Comparison of ENCODE assay signal across 25 cellular contexts in genomic region chrX:124506031-124506430, GRCh38.
"Had no signal": no experiment of that assay in that cellular context is flagged by ENCODE, and none has a peak within 500 bp of the region (broad histone marks: within the 10 kb centered on the region; RNA-seq: fewer than 3 reads in every experiment).

No MANE protein-coding gene starts in this region.

- H3K27ac Mint-ChIP-seq: dendritic cell treated with granulocyte-macrophage colony-stimulating factor and Interleukin-4, amounts not matched to agents 40 ng/mL and 50 ng/mL, for 4 days; effector memory CD8-positive, alpha-beta T cell; immature natural killer cell; memory B cell; mesothelial cell of epicardium; naive thymus-derived CD4-positive, alpha-beta T cell; stimulated activated memory B cell treated with anti-CD40 and anti-IgM and Interleukin-4, amounts not matched to agents 10 μg/mL and 1 μg/mL and 100 μg/mL, for 72 hours; type B pancreatic cell had no signal

- DNase-seq: colonic mucosa; effector memory CD8-positive, alpha-beta T cell; erythroblast; esophagus squamous epithelium; hypothalamus; immature natural killer cell; naive thymus-derived CD4-positive, alpha-beta T cell; nephron progenitor cell; nucleus accumbens; right cardiac atrium; sigmoid colon; spleen; stimulated activated CD4-positive, alpha-beta T cell treated with anti-CD3 and anti-CD28 coated beads, Interleukin-4, amount 100 ng/mL, for 4 hours; stimulated activated naive CD8-positive, alpha-beta T cell treated with anti-CD3 and anti-CD28 coated beads, Interleukin-15, Interleukin-2, amounts not matched to agents 100 U/mL and 50 U/mL, for 24 hours; substantia nigra; testis; tibial artery had no signal

- H3K4me3 Mint-ChIP-seq: dendritic cell treated with granulocyte-macrophage colony-stimulating factor and Interleukin-4, amounts not matched to agents 40 ng/mL and 50 ng/mL, for 4 days; effector memory CD8-positive, alpha-beta T cell; immature natural killer cell; memory B cell; mesothelial cell of epicardium; naive thymus-derived CD4-positive, alpha-beta T cell; nephron progenitor cell; stimulated activated memory B cell treated with anti-CD40 and anti-IgM and Interleukin-4, amounts not matched to agents 10 μg/mL and 1 μg/mL and 100 μg/mL, for 72 hours; type B pancreatic cell had no signal

- H3K4me1 Mint-ChIP-seq: immature natural killer cell; memory B cell; stimulated activated memory B cell treated with anti-CD40 and anti-IgM and Interleukin-4, amounts not matched to agents 10 μg/mL and 1 μg/mL and 100 μg/mL, for 72 hours had no signal

- H3K36me3 ChIP-seq: colonic mucosa, esophagus squamous epithelium, prostate gland, sigmoid colon, spleen, tibial artery had no signal

- H3K27ac ChIP-seq: colonic mucosa, esophagus squamous epithelium, prostate gland, sigmoid colon, spleen, testis, tibial artery had no signal

- H3K9me3 Mint-ChIP-seq: dendritic cell treated with granulocyte-macrophage colony-stimulating factor and Interleukin-4, amounts not matched to agents 40 ng/mL and 50 ng/mL, for 4 days; effector memory CD8-positive, alpha-beta T cell; immature natural killer cell; memory B cell; mesothelial cell of epicardium; nephron progenitor cell; stimulated activated memory B cell treated with anti-CD40 and anti-IgM and Interleukin-4, amounts not matched to agents 10 μg/mL and 1 μg/mL and 100 μg/mL, for 72 hours; type B pancreatic cell had no signal

- H3K4me1 ChIP-seq: colonic mucosa, esophagus squamous epithelium, prostate gland, sigmoid colon, spleen, testis, tibial artery had no signal

- H3K27me3 ChIP-seq: colonic mucosa, esophagus squamous epithelium, sigmoid colon, spleen, testis, tibial artery had no signal

- H3K9me3 ChIP-seq: colonic mucosa, esophagus squamous epithelium, prostate gland, sigmoid colon, spleen, testis, tibial artery had no signal

- H3K4me3 ChIP-seq: colonic mucosa, esophagus squamous epithelium, lung, prostate gland, sigmoid colon, spleen, testis, tibial artery had no signal

- H3K36me3 Mint-ChIP-seq: memory B cell; mesothelial cell of epicardium; naive thymus-derived CD4-positive, alpha-beta T cell; stimulated activated memory B cell treated with anti-CD40 and anti-IgM and Interleukin-4, amounts not matched to agents 10 μg/mL and 1 μg/mL and 100 μg/mL, for 72 hours; type B pancreatic cell had no signal

- H3K27me3 Mint-ChIP-seq: dendritic cell treated with granulocyte-macrophage colony-stimulating factor and Interleukin-4, amounts not matched to agents 40 ng/mL and 50 ng/mL, for 4 days; effector memory CD8-positive, alpha-beta T cell; naive thymus-derived CD4-positive, alpha-beta T cell; stimulated activated memory B cell treated with anti-CD40 and anti-IgM and Interleukin-4, amounts not matched to agents 10 μg/mL and 1 μg/mL and 100 μg/mL, for 72 hours had no signal

- ATAC-seq: effector memory CD8-positive, alpha-beta T cell; left lobe of liver; naive thymus-derived CD4-positive, alpha-beta T cell; right cardiac atrium; stimulated activated memory B cell treated with anti-CD40 and anti-IgM and Interleukin-4, amounts not matched to agents 10 μg/mL and 1 μg/mL and 100 μg/mL, for 72 hours; stimulated activated naive CD8-positive, alpha-beta T cell treated with anti-CD3 and anti-CD28 coated beads, Interleukin-15, Interleukin-2, amounts not matched to agents 100 U/mL and 50 U/mL, for 24 hours had no signal
